Comparison of ENCODE assay signal across 1 cellular context in genomic region chr6:30617565-30618269, GRCh38.
TF ChIP-seq lines count a peak whose summit lies in the region.

MRPS18B (plus strand) TSS chr6:30617840; CDS start chr6:30617866, 26 bp downstream.

TF ChIP-seq in GM12878, 131 proteins besides CTCF, POLR2A, EP300 and RAD21 (continued from another document and continues in another):
- TF ChIP-seq PRDM15 (CRISPR knock-in tag; IDR thresholded peaks at IDR 0.05) (no peak), NR2C2 (IDR thresholded peaks at IDR 0.05; ENCODE audit: borderline replicate concordance, control insufficient read depth, insufficient read length, low read depth) (no peak), TAF1 (IDR thresholded peaks at IDR 0.05; ENCODE audit: borderline replicate concordance, low read depth, low read length) (peak; percentile 97), MYC (IDR thresholded peaks at IDR 0.05; ENCODE audit: insufficient read depth, insufficient read length, insufficient replicate concordance, low read length, severe bottlenecking) (peak; percentile 87), GATAD2B (conservative IDR thresholded peaks at IDR 0.05; ENCODE audit: low read depth) (peak; percentile 66; the same call in 1 of the 2 replicates), SMC3 (IDR thresholded peaks at IDR 0.05; ENCODE audit: borderline replicate concordance, low read length) (no peak), TBL1XR1 (IDR thresholded peaks at IDR 0.05; ENCODE audit: low read depth, low read length) (peak; percentile 22; the same call in 1 of the 2 replicates), CHD4 (IDR thresholded peaks at IDR 0.05) (no peak), CEBPB (IDR thresholded peaks at IDR 0.05; ENCODE audit: borderline replicate concordance in 1 of 2, low read depth in 2 of 2, low read length in 2 of 2) (no peak), BRCA1 (IDR thresholded peaks at IDR 0.05; ENCODE audit: low read depth, low read length) (no peak), USF2 (IDR thresholded peaks at IDR 0.05; ENCODE audit: borderline replicate concordance, low read depth, low read length) (no peak; the same call in 1 of the 2 replicates), FOXM1 (IDR thresholded peaks at IDR 0.05; ENCODE audit: low read depth, low read length) (no peak), POU2F2 (IDR thresholded peaks at IDR 0.05; ENCODE audit: borderline replicate concordance, low read depth, low read length) (peak; percentile 65; the same call in 1 of the 3 replicates), HCFC1 (IDR thresholded peaks at IDR 0.05; ENCODE audit: low read length) (peak; percentile 35; the same call in 1 of the 2 replicates), RELA (IDR thresholded peaks at IDR 0.05; ENCODE audit: borderline replicate concordance, partially characterized antibody) (peak; percentile 52), ZNF207 (IDR thresholded peaks at IDR 0.05; ENCODE audit: borderline replicate concordance) (no peak), RB1 (IDR thresholded peaks at IDR 0.05; ENCODE audit: borderline replicate concordance) (peak; percentile 79; the same call in 1 of the 2 replicates), MYB (IDR thresholded peaks at IDR 0.05; ENCODE audit: borderline replicate concordance, low read depth, low read length) (no peak; the same call in 1 of the 2 replicates), PAX8 (IDR thresholded peaks at IDR 0.05) (peak; percentile 43), PKNOX1 (IDR thresholded peaks at IDR 0.05) (peak; percentile 54), BMI1 (IDR thresholded peaks at IDR 0.05; ENCODE audit: borderline replicate concordance) (no peak), MLLT1 (IDR thresholded peaks at IDR 0.05) (0 out of 2 replicates have a peak, but pooled peaks have one; percentile 70), TARDBP (IDR thresholded peaks at IDR 0.05; ENCODE audit: borderline replicate concordance) (0 out of 2 replicates have a peak, but pooled peaks have one; percentile 53), NRF1 (conservative IDR thresholded peaks at IDR 0.05; ENCODE audit: low read depth, low read length) (peak; percentile 59), ZNF384 (IDR thresholded peaks at IDR 0.05; ENCODE audit: borderline replicate concordance, low read depth, low read length) (no peak), CBX5 (IDR thresholded peaks at IDR 0.05; ENCODE audit: low read depth) (no peak), NBN (IDR thresholded peaks at IDR 0.05) (peak; percentile 70), SMAD1 (IDR thresholded peaks at IDR 0.05; ENCODE audit: low read depth, partially characterized antibody) (peak; percentile 58), ATF7 (IDR thresholded peaks at IDR 0.05; ENCODE audit: low read depth) (peak; percentile 78), PBX3 (IDR thresholded peaks at IDR 0.05; ENCODE audit: insufficient replicate concordance, low read depth, low read length) (no peak), RCOR1 (conservative IDR thresholded peaks at IDR 0.05; ENCODE audit: low read depth, low read length) (no peak), POLR2AphosphoS2 (IDR thresholded peaks at IDR 0.05; ENCODE audit: low read depth, low read length) (peak; percentile 75; the same call in 1 of the 2 replicates), RFX5 (IDR thresholded peaks at IDR 0.05; ENCODE audit: low read depth, low read length) (no peak), LARP7 (IDR thresholded peaks at IDR 0.05) (0 out of 2 replicates have a peak, but pooled peaks have one; percentile 58), NKRF (conservative IDR thresholded peaks at IDR 0.05) (peak; percentile 98), CREB1 (IDR thresholded peaks at IDR 0.05; ENCODE audit: low read depth) (no peak; the same call in 1 of the 2 replicates), ZBTB11 (CRISPR knock-in tag; IDR thresholded peaks at IDR 0.05) (no peak), ZBTB40 (IDR thresholded peaks at IDR 0.05; ENCODE audit: borderline replicate concordance) (peak; percentile 84; the same call in 1 of the 2 replicates), TCF7 (IDR thresholded peaks at IDR 0.05; ENCODE audit: borderline replicate concordance) (no peak), IRF4 (IDR thresholded peaks at IDR 0.05; ENCODE audit: low read depth, low read length) (no peak), STAT1 (conservative IDR thresholded peaks at IDR 0.05) (0 out of 2 replicates have a peak, but pooled peaks have one; percentile 55), ETV6 (conservative IDR thresholded peaks at IDR 0.05 in 1 of 2, IDR thresholded peaks at IDR 0.05 in 1 of 2; ENCODE audit: borderline replicate concordance in 1 of 2, low read depth in 1 of 2) (no peak), GABPA (IDR thresholded peaks at IDR 0.05; ENCODE audit: low read depth) (peak; percentile 93), BACH1 (IDR thresholded peaks at IDR 0.05; ENCODE audit: borderline replicate concordance) (peak; percentile 27; the same call in 1 of the 2 replicates), RAD51 (IDR thresholded peaks at IDR 0.05) (no peak; the same call in 1 of the 2 replicates), KDM1A (IDR thresholded peaks at IDR 0.05; ENCODE audit: borderline replicate concordance) (no peak), SRF (IDR thresholded peaks at IDR 0.05; ENCODE audit: low read depth in 2 of 2, low read length in 2 of 2) (no peak)
